30 cellular contexts compared by ENCODE assay signal in the genomic region with DNA sequence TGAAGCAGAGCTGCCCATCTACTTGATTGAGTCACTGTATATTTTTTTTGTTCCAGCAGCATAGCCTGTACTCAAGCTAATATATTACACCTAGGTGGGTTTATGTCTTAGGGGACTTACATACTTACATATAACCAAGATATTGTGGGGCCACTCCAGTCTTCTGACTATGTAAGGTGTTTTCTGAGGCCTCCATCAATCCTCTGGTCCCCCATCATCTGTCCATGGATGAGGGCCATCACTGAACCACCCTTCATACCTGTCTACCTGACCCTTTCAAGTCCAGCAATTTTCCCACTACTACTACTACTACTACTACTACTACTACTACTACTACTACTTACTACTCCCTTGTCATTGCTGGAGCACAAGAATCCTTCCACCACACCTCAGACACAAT. TPM values are rescaled to one million over a fixed set of nuclear protein-coding genes. Genes with fewer than 3 reads are reported as not detected.
"Had no signal": no experiment of that assay in that cellular context is flagged by ENCODE, and none has a peak within 500 bp of the region (broad histone marks: within the 10 kb centered on the region; RNA-seq: fewer than 3 reads in every experiment).

No MANE protein-coding gene starts in this region.

- H3K36me3 ChIP-seq: stomach, suprapubic skin, thoracic aorta, thyroid gland, tibial artery, tibial nerve, transverse colon, upper lobe of left lung, upper lobe of right lung, uterus, vagina had no signal

- H3K4me3 ChIP-seq: stomach, suprapubic skin, testis, thoracic aorta, thyroid gland, tibial artery, tibial nerve, transverse colon, upper lobe of left lung, upper lobe of right lung, uterus, vagina had no signal

- ATAC-seq: stimulated activated effector memory CD8-positive, alpha-beta T cell treated with anti-CD3 and anti-CD28 coated beads, Interleukin-12 subunit alpha, Interleukin-12 subunit beta, amount 100 ng/mL, for 72 hours; stimulated activated memory B cell treated with anti-CD40 and anti-IgM and Interleukin-4, amounts not matched to agents 10 μg/mL and 1 μg/mL and 100 μg/mL, for 72 hours; stimulated activated naive B cell treated with anti-CD40 and anti-IgM and Interleukin-4, amounts not matched to agents 10 μg/mL and 1 μg/mL and 100 μg/mL, for 72 hours; stimulated activated naive CD8-positive, alpha-beta T cell treated with anti-CD3 and anti-CD28 coated beads, Interleukin-15, amount 100 ng/mL, for 72 hours; stimulated activated naive CD8-positive, alpha-beta T cell treated with anti-CD3 and anti-CD28 coated beads, Interleukin-15, Interleukin-2, amounts not matched to agents 100 U/mL and 50 U/mL, for 24 hours; upper lobe of right lung had no signal

- H3K9me3 ChIP-seq: stomach, suprapubic skin, testis, thoracic aorta, thyroid gland, tibial artery, transverse colon, upper lobe of left lung, uterus, vagina had no signal

- H3K27me3 ChIP-seq: testis, thyroid gland, tibial artery, upper lobe of right lung, uterus, vagina had no signal

- H3K27ac ChIP-seq: stomach, suprapubic skin, testis, thoracic aorta, thyroid gland, tibial artery, tibial nerve, transverse colon, upper lobe of left lung, upper lobe of right lung, uterus, vagina had no signal

- DNase-seq: stimulated activated CD4-positive, alpha-beta T cell treated with anti-CD3 and anti-CD28 coated beads, Interleukin-2, amount 100 ng/mL, for 48 hours; stimulated activated CD4-positive, alpha-beta T cell treated with anti-CD3 and anti-CD28 coated beads, Interleukin-4, amount 100 ng/mL, for 1 hour; stimulated activated CD4-positive, alpha-beta T cell treated with anti-CD3 and anti-CD28 coated beads, Interleukin-4, amount 100 ng/mL, for 24 hours; stimulated activated CD4-positive, alpha-beta T cell treated with anti-CD3 and anti-CD28 coated beads, Interleukin-4, amount 100 ng/mL, for 4 hours; stimulated activated CD8-positive, alpha-beta memory T cell treated with anti-CD3 and anti-CD28 coated beads, Interleukin-4, amount 100 ng/mL, for 48 hours; stimulated activated naive B cell treated with anti-CD40 and anti-IgM and Interleukin-4, amounts not matched to agents 10 μg/mL and 1 μg/mL and 100 μg/mL, for 72 hours; stimulated activated naive CD4-positive, alpha-beta T cell; stimulated activated naive CD4-positive, alpha-beta T cell treated with Interleukin-2 at 50 U/mL for 16 hours; stimulated activated naive CD8-positive, alpha-beta T cell treated with anti-CD3 and anti-CD28 coated beads, Interleukin-15, amount 100 ng/mL, for 72 hours; stimulated activated naive CD8-positive, alpha-beta T cell treated with anti-CD3 and anti-CD28 coated beads, Interleukin-15, Interleukin-2, amounts not matched to agents 100 U/mL and 50 U/mL, for 24 hours; stomach; substantia nigra; testis; thyroid gland; tibial artery; transverse colon; trophoblast cell; upper lobe of left lung; upper lobe of right lung; uterus had no signal

RNA-seq across cellular contexts. Expression of a gene that starts 3.2 kb away (rescaled TPM):
- total RNA-seq: urinary bladder had no signal

RNA-seq across cellular contexts. Expression of a gene that starts 53.6 kb away (rescaled TPM):
- total RNA-seq: stomach, subcutaneous adipose tissue, suprapubic skin, temporal lobe, testis, tibial nerve, upper lobe of left lung, upper lobe of right lung, ureter, urinary bladder, uterus, vagina had no signal
- polyA plus RNA-seq: stomach, urinary bladder had no signal
